In the genomic region with DNA sequence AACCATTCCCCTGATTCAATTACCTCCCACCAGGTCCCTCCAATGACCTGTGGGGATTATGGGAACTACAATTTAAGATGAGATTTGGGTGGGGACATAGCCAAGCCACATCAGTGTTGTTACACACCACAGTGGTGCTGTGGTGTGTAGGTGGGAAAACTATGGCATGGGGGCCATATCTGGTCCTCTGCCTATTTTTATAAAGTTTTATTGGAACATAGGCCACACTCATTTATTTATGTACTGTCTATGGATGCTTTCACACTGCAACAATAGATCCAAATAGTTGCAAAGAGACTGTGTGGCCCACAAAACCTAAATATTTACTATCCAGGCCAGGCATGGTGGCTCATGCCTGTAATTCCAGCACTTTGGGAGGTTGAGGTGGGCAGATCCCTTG, we compare ENCODE assay signal across 17 cellular contexts.
"Had no signal": no experiment of that assay in that cellular context is flagged by ENCODE, and none has a peak within 500 bp of the region (broad histone marks: within the 10 kb centered on the region; RNA-seq: fewer than 3 reads in every experiment).

No MANE protein-coding gene starts in this region.

- H3K9ac ChIP-seq: neural progenitor cell had no signal

- H2AFZ ChIP-seq: neural progenitor cell had no signal

- H3K9me3 ChIP-seq: colonic mucosa, heart right ventricle, right atrium auricular region had no signal

- DNase-seq: activated CD4-positive, alpha-beta T cell treated with anti-CD3 and anti-CD28 coated beads, Interleukin-2, amount 10 ng/mL, durations not matched to agents 7 days and 5 days; activated CD8-positive, alpha-beta T cell treated with anti-CD3 and anti-CD28 coated beads, Interleukin-2, amount 10 ng/mL, durations not matched to agents 7 days and 5 days; activated naive CD4-positive, alpha-beta T cell treated with anti-CD3 and anti-CD28 coated beads for 36 hours; activated T-cell treated with anti-CD3 and anti-CD28 coated beads, Interleukin-2, amount 50 U/mL, for 24 hours; brain microvascular endothelial cell; colonic mucosa; heart right ventricle; immature natural killer cell; naive thymus-derived CD4-positive, alpha-beta T cell; stimulated activated CD4-positive, alpha-beta T cell treated with anti-CD3 and anti-CD28 coated beads, Interleukin-15, amount 100 ng/mL, for 24 hours; stimulated activated CD4-positive, alpha-beta T cell treated with anti-CD3 and anti-CD28 coated beads, Interleukin-2, amount 100 ng/mL, for 48 hours; T-helper 9 cell had no signal

- ATAC-seq: activated CD8-positive, alpha-beta T cell treated with anti-CD3 and anti-CD28 coated beads, Interleukin-2, amount 10 ng/mL, durations not matched to agents 7 days and 5 days; heart right ventricle; naive thymus-derived CD4-positive, alpha-beta T cell had no signal

- FAIRE-seq: endometrium, urothelium cell line had no signal

- H3K27ac ChIP-seq: brain microvascular endothelial cell, colonic mucosa, neural progenitor cell, right atrium auricular region had no signal

- H3K36me3 ChIP-seq: colonic mucosa, heart right ventricle, neural progenitor cell, right atrium auricular region had no signal

- H3K4me3 ChIP-seq: colonic mucosa, heart right ventricle, neural progenitor cell, right atrium auricular region, skin epidermis had no signal

- H3K27me3 ChIP-seq: brain microvascular endothelial cell, colonic mucosa, heart right ventricle, neural progenitor cell, right atrium auricular region had no signal

- H3K4me2 ChIP-seq: neural progenitor cell had no signal
